In genomic region chr1:15337656-15338402, GRCh38 we compare ENCODE assay signal across 9 cellular contexts.
DNase-seq lines count a peak whose midpoint lies in the region; ATAC-seq and TF ChIP-seq lines count a peak whose summit lies in the region.
"Had no signal": no experiment of that assay in that cellular context is flagged by ENCODE, and none has a peak within 500 bp of the region (broad histone marks: within the 10 kb centered on the region; RNA-seq: fewer than 3 reads in every experiment).

No MANE protein-coding gene starts in this region.

- in situ Hi-C loops in brain microvascular endothelial cell (cut with HindIII; ENCODE audit: low pct_ligation_motif_present, low sequenced_read_pairs), result loop anchor here (10.0 kb wide), 1 partner anchor 77 kb away; no protein-coding TSS in a partner anchor

- CTCF ChIA-PET in Calu3 (lab: Charles Lee), result no interaction called here

- H3K36me3 ChIP-seq in brain microvascular endothelial cell (replicated peaks) (no peaks in the 10 kb centered on the region), left lung (no peaks in the 10 kb centered on the region), uterus (no peaks in the 10 kb centered on the region)

- peaks cover 24% of the 10 kb centered on the region for H3K27me3 Mint-ChIP-seq in Calu3 (ENCODE audit: unreplicated experiment)

- peak overlapping the region; percentile 60 for H3K27ac ChIP-seq in brain microvascular endothelial cell
- H3K27ac ChIP-seq in left lung, result peak overlapping the region in 1 of 2 donors; percentile 13
- H3K27ac ChIP-seq in uterus, result peak overlapping the region; percentile 5 to 46

- peak; percentile 95 for ATAC-seq in left lung

- peaks cover 21% of the 10 kb centered on the region for H3K4me1 Mint-ChIP-seq in Calu3 (ENCODE audit: low read depth, unreplicated experiment)
- H3K4me1 Mint-ChIP-seq: activated naive CD4-positive, alpha-beta T cell treated with anti-CD3 and anti-CD28 coated beads, Interleukin-2, amount 50 U/mL, for 24 hours had no signal

- TF ChIP-seq POLR2A in uterus (IDR thresholded peaks at IDR 0.05), result no peak

- BruUV-seq in Calu3 (replicated peaks; lab: Mats Ljungman, UMichigan), result no TSS peak

- DNase-seq in NCI-H2227 (lab: John Stamatoyannopoulos, UW; ENCODE audit: unreplicated experiment) (peak; percentile 48), NCI-H2227 treated with DMSO at 0.1 percent for 48 hours (lab: John Stamatoyannopoulos, UW) (no peak), brain microvascular endothelial cell (peak; percentile 82), left lung (peak in 1 of 2 donors; percentile 53), uterus (no peak), Calu3 (no peak), NK-92 (lab: John Stamatoyannopoulos, UW; ENCODE audit: unreplicated experiment) (no peak)
- no peak for DNase-seq in activated CD8-positive, alpha-beta memory T cell treated with anti-CD3 and anti-CD28 coated beads, Interleukin-2, amount 50 U/mL, for 48 hours

- no peaks in the 10 kb centered on the region for H3K36me3 Mint-ChIP-seq in Calu3 (ENCODE audit: insufficient read depth, unreplicated experiment)
- H3K36me3 Mint-ChIP-seq: activated naive CD4-positive, alpha-beta T cell treated with anti-CD3 and anti-CD28 coated beads, Interleukin-2, amount 50 U/mL, for 24 hours had no signal

- peaks cover 5% of the 10 kb centered on the region for H3K9me3 Mint-ChIP-seq in Calu3 (ENCODE audit: low read depth, unreplicated experiment)
- H3K9me3 Mint-ChIP-seq: activated naive CD4-positive, alpha-beta T cell treated with anti-CD3 and anti-CD28 coated beads, Interleukin-2, amount 50 U/mL, for 24 hours had no signal

- H3K4me3 ChIP-seq in brain microvascular endothelial cell (ENCODE audit: low read depth, low read length) (no peak overlapping the region), left lung (no peak overlapping the region), uterus (no peak overlapping the region)

- intact Hi-C loops in left lung (cut with DNase I) (no loop called here), uterus (cut with DNase I; ENCODE audit: low total_unique reads) (no loop called here), Calu3 (cut with micrococcal nuclease; ENCODE audit: unreplicated experiment) (no loop called here)

- H3K4me1 ChIP-seq in left lung (peaks cover 4 to 11% of the 10 kb centered on the region in 2 donors), uterus (no peaks in the 10 kb centered on the region)

- no peak overlapping the region for H3K4me3 Mint-ChIP-seq in Calu3 (ENCODE audit: low read depth, unreplicated experiment)
- H3K4me3 Mint-ChIP-seq: activated naive CD4-positive, alpha-beta T cell treated with anti-CD3 and anti-CD28 coated beads, Interleukin-2, amount 50 U/mL, for 24 hours had no signal

- H3K27ac Mint-ChIP-seq in Calu3 (ENCODE audit: unreplicated experiment), result no peak overlapping the region
- H3K27ac Mint-ChIP-seq: activated naive CD4-positive, alpha-beta T cell treated with anti-CD3 and anti-CD28 coated beads, Interleukin-2, amount 50 U/mL, for 24 hours had no signal

- H3K27me3 ChIP-seq in brain microvascular endothelial cell (replicated peaks) (no peaks in the 10 kb centered on the region), left lung (peaks cover 0 to 18% of the 10 kb centered on the region in 2 donors), uterus (no peaks in the 10 kb centered on the region)

- H3K9me3 ChIP-seq in left lung (no peaks in the 10 kb centered on the region), uterus (no peaks in the 10 kb centered on the region)

- no peak for TF ChIP-seq CTCF in brain microvascular endothelial cell (IDR thresholded peaks at IDR 0.05; ENCODE audit: low read depth, low read length, missing control alignments)
- TF ChIP-seq CTCF in left lung (IDR thresholded peaks at IDR 0.05), result no peak
- TF ChIP-seq CTCF in uterus (IDR thresholded peaks at IDR 0.05), result no peak
- TF ChIP-seq CTCF in Calu3 (IDR thresholded peaks at IDR 0.05; ENCODE audit: unreplicated experiment), result no peak

Comparison
In these comparisons a context has a peak if more than half of its experiments do, and no peak if none do; other contexts are left out.
1. DNase-seq: peak in NCI-H2227 (single experiment) and brain microvascular endothelial cell (single experiment); none in NCI-H2227 treated with DMSO at 0.1 percent for 48 hours (single experiment), uterus (0 of 2), Calu3 (single experiment), activated CD8-positive, alpha-beta memory T cell treated with anti-CD3 and anti-CD28 coated beads, Interleukin-2, amount 50 U/mL, for 48 hours (single experiment) and NK-92 (single experiment).